In genomic region chr6:45967363-45967762, GRCh38 we compare ENCODE assay signal across 20 cellular contexts. TPM values are rescaled to one million over a fixed set of nuclear protein-coding genes. Genes with fewer than 3 reads are reported as not detected.
"Had no signal": no experiment of that assay in that cellular context is flagged by ENCODE, and none has a peak within 500 bp of the region (broad histone marks: within the 10 kb centered on the region; RNA-seq: fewer than 3 reads in every experiment).

No MANE protein-coding gene starts in this region.

- DNase-seq: activated CD4-positive, alpha-beta T cell treated with anti-CD3 and anti-CD28 coated beads for 4 hours; activated CD8-positive, alpha-beta memory T cell treated with anti-CD3 and anti-CD28 coated beads, Interleukin-2, amount 50 U/mL, for 48 hours; activated CD8-positive, alpha-beta T cell treated with anti-CD3 and anti-CD28 coated beads, Interleukin-2, amount 10 ng/mL, durations not matched to agents 7 days and 5 days; activated T-cell treated with anti-CD3 and anti-CD28 coated beads, Interleukin-2, amount 50 U/mL, for 1 hour; aorta; IMR-90; MG63; NCI-H1092 treated with DMSO at 0.1 percent for 48 hours; NCI-H1436; NCI-H1694 treated with DMSO at 0.1 percent for 48 hours; NCI-H2029 treated with DMSO at 0.1 percent for 48 hours; NCI-H510A treated with DMSO at 0.1 percent for 48 hours; NCI-H69; PC-3; SHP77 had no signal

- H3K36me3 Mint-ChIP-seq: activated naive CD4-positive, alpha-beta T cell treated with anti-CD3 and anti-CD28 coated beads, Interleukin-2, amount 50 U/mL, for 24 hours had no signal

- H3K4me3 Mint-ChIP-seq: activated CD8-positive, alpha-beta T cell treated with anti-CD3 and anti-CD28 coated beads, Interleukin-2, amount 10 ng/mL, durations not matched to agents 7 days and 5 days; activated naive CD4-positive, alpha-beta T cell treated with anti-CD3 and anti-CD28 coated beads, Interleukin-2, amount 50 U/mL, for 24 hours; T-helper 1 cell treated with Interleukin-12 subunit alpha and Interleukin-12 subunit beta and Interleukin-4 antibody, amounts not matched to agents 30 μg/mL and 1 μg/mL, for 36 hours had no signal

- H3K4me1 ChIP-seq: breast epithelium had no signal

- H3K36me3 ChIP-seq: breast epithelium, MG63 had no signal

- H3K27me3 ChIP-seq: breast epithelium, MG63 had no signal

- H3K9me3 ChIP-seq: MG63 had no signal

- H3K27me3 Mint-ChIP-seq: activated naive CD4-positive, alpha-beta T cell treated with anti-CD3 and anti-CD28 coated beads, Interleukin-2, amount 50 U/mL, for 24 hours had no signal

- H3K27ac Mint-ChIP-seq: activated CD8-positive, alpha-beta T cell treated with anti-CD3 and anti-CD28 coated beads, Interleukin-2, amount 10 ng/mL, durations not matched to agents 7 days and 5 days; activated naive CD4-positive, alpha-beta T cell treated with anti-CD3 and anti-CD28 coated beads, Interleukin-2, amount 50 U/mL, for 24 hours; T-helper 1 cell treated with Interleukin-12 subunit alpha and Interleukin-12 subunit beta and Interleukin-4 antibody, amounts not matched to agents 30 μg/mL and 1 μg/mL, for 36 hours had no signal

- H3K27ac ChIP-seq: breast epithelium had no signal

- ATAC-seq: activated CD4-positive, CD25-positive, alpha-beta regulatory T cell treated with anti-CD3 and anti-CD28 coated beads, Interleukin-2, amount 50 U/mL, for 24 hours; activated CD8-positive, alpha-beta T cell treated with anti-CD3 and anti-CD28 coated beads, Interleukin-2, amount 10 ng/mL, durations not matched to agents 7 days and 5 days; PC-3 had no signal

- H3K4me3 ChIP-seq: breast epithelium, MG63 had no signal

RNA-seq across cellular contexts. Expression of gene CLIC5, which starts 48.3 kb away (rescaled TPM):
- total RNA-seq: IMR-90, PC-3, SK-MEL-5 had no signal
- polyA plus RNA-seq: IMR-90 had no signal
